In the genomic region with DNA sequence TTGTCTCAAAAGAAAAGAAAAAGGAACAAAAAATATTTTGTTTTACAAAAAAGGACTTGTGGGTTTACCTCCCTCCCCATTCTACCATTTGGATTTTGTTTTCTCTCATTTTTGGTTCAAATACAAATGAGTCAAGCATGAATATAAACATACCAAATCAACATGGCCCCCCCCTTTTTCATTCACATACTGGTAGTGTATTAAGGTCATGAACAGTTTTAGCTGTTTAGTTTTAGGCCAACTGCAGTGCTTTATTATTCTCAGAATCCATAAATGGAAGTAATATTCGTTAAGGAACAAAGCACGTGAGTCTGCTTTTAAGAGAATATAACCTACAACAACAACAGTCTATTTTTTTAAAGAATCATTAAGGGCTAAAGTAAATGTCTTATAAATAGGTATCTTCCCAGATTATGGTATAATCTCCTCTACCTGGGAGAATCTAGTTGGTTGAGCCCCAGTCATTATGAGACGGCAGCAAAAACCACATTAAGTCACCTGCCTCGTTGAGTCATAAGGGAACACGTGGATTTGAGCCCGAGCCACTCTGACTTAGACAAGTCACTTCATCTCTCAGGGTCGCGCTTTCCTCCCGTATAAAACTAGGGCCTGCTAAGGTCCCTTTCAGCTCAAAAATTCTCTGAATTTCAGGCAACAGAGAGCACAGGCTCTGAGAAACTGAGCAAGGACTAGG, we compare ENCODE assay signal across 1 cellular context.
TF ChIP-seq lines count a peak whose summit lies in the region.

No MANE protein-coding gene starts in this region.

TF ChIP-seq in GM12878, 131 proteins besides CTCF, POLR2A, EP300 and RAD21:
- TF ChIP-seq, protein P1, sequence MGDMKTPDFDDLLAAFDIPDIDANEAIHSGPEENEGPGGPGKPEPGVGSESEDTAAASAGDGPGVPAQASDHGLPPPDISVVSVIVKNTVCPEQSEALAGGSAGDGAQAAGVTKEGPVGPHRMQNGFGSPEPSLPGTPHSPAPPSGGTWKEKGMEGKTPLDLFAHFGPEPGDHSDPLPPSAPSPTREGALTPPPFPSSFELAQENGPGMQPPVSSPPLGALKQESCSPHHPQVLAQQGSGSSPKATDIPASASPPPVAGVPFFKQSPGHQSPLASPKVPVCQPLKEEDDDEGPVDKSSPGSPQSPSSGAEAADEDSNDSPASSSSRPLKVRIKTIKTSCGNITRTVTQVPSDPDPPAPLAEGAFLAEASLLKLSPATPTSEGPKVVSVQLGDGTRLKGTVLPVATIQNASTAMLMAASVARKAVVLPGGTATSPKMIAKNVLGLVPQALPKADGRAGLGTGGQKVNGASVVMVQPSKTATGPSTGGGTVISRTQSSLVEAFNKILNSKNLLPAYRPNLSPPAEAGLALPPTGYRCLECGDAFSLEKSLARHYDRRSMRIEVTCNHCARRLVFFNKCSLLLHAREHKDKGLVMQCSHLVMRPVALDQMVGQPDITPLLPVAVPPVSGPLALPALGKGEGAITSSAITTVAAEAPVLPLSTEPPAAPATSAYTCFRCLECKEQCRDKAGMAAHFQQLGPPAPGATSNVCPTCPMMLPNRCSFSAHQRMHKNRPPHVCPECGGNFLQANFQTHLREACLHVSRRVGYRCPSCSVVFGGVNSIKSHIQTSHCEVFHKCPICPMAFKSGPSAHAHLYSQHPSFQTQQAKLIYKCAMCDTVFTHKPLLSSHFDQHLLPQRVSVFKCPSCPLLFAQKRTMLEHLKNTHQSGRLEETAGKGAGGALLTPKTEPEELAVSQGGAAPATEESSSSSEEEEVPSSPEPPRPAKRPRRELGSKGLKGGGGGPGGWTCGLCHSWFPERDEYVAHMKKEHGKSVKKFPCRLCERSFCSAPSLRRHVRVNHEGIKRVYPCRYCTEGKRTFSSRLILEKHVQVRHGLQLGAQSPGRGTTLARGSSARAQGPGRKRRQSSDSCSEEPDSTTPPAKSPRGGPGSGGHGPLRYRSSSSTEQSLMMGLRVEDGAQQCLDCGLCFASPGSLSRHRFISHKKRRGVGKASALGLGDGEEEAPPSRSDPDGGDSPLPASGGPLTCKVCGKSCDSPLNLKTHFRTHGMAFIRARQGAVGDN (IDR thresholded peaks at IDR 0.05): peak; percentile 24; the same call in 1 of the 2 replicates
- TF ChIP-seq CREM (IDR thresholded peaks at IDR 0.05; ENCODE audit: low read depth) (no peak), NFIC (IDR thresholded peaks at IDR 0.05; ENCODE audit: low read depth, low read length) (0 out of 2 replicates have a peak, but pooled peaks have one; percentile 26), RUNX3 (IDR thresholded peaks at IDR 0.05; ENCODE audit: low read length) (peak; percentile 91), SMARCA5 (IDR thresholded peaks at IDR 0.05) (no peak), ATF7 (IDR thresholded peaks at IDR 0.05; ENCODE audit: low read depth) (peak; percentile 72), RBBP5 (conservative IDR thresholded peaks at IDR 0.05) (no peak), BHLHE40 (IDR thresholded peaks at IDR 0.05; ENCODE audit: borderline replicate concordance in 1 of 2, low read depth in 2 of 2, low read length in 1 of 2) (peak; percentile 85 to 91), RAD51 (IDR thresholded peaks at IDR 0.05) (peak; percentile 72), HDGF (IDR thresholded peaks at IDR 0.05) (no peak), JUNB (IDR thresholded peaks at IDR 0.05) (peak; percentile 85), EED (IDR thresholded peaks at IDR 0.05; ENCODE audit: low read depth) (peak; percentile 35; the same call in 1 of the 2 replicates), YBX1 (IDR thresholded peaks at IDR 0.05) (no peak), CBFB (IDR thresholded peaks at IDR 0.05; ENCODE audit: low read depth) (0 out of 2 replicates have a peak, but pooled peaks have one; percentile 34), DPF2 (IDR thresholded peaks at IDR 0.05) (0 out of 2 replicates have a peak, but pooled peaks have one; percentile 22), SREBF1 (IDR thresholded peaks at IDR 0.05; ENCODE audit: low read length) (no peak), RELA (IDR thresholded peaks at IDR 0.05; ENCODE audit: borderline replicate concordance, partially characterized antibody) (no peak), BCL11A (IDR thresholded peaks at IDR 0.05; ENCODE audit: low read depth, low read length) (0 out of 2 replicates have a peak, but pooled peaks have one; percentile 36)
- TF ChIP-seq, protein P2, sequence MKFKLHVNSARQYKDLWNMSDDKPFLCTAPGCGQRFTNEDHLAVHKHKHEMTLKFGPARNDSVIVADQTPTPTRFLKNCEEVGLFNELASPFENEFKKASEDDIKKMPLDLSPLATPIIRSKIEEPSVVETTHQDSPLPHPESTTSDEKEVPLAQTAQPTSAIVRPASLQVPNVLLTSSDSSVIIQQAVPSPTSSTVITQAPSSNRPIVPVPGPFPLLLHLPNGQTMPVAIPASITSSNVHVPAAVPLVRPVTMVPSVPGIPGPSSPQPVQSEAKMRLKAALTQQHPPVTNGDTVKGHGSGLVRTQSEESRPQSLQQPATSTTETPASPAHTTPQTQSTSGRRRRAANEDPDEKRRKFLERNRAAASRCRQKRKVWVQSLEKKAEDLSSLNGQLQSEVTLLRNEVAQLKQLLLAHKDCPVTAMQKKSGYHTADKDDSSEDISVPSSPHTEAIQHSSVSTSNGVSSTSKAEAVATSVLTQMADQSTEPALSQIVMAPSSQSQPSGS (IDR thresholded peaks at IDR 0.05; ENCODE audit: low read length): peak; percentile 47; the same call in 1 of the 2 replicates
- TF ChIP-seq, protein P3, sequence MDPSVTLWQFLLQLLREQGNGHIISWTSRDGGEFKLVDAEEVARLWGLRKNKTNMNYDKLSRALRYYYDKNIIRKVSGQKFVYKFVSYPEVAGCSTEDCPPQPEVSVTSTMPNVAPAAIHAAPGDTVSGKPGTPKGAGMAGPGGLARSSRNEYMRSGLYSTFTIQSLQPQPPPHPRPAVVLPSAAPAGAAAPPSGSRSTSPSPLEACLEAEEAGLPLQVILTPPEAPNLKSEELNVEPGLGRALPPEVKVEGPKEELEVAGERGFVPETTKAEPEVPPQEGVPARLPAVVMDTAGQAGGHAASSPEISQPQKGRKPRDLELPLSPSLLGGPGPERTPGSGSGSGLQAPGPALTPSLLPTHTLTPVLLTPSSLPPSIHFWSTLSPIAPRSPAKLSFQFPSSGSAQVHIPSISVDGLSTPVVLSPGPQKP (IDR thresholded peaks at IDR 0.05; ENCODE audit: low read depth, low read length): no peak
- TF ChIP-seq, protein P4, sequence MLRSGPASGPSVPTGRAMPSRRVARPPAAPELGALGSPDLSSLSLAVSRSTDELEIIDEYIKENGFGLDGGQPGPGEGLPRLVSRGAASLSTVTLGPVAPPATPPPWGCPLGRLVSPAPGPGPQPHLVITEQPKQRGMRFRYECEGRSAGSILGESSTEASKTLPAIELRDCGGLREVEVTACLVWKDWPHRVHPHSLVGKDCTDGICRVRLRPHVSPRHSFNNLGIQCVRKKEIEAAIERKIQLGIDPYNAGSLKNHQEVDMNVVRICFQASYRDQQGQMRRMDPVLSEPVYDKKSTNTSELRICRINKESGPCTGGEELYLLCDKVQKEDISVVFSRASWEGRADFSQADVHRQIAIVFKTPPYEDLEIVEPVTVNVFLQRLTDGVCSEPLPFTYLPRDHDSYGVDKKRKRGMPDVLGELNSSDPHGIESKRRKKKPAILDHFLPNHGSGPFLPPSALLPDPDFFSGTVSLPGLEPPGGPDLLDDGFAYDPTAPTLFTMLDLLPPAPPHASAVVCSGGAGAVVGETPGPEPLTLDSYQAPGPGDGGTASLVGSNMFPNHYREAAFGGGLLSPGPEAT (IDR thresholded peaks at IDR 0.05; ENCODE audit: low read depth): peak; percentile 36; the same call in 1 of the 2 replicates
